In the genomic region with DNA sequence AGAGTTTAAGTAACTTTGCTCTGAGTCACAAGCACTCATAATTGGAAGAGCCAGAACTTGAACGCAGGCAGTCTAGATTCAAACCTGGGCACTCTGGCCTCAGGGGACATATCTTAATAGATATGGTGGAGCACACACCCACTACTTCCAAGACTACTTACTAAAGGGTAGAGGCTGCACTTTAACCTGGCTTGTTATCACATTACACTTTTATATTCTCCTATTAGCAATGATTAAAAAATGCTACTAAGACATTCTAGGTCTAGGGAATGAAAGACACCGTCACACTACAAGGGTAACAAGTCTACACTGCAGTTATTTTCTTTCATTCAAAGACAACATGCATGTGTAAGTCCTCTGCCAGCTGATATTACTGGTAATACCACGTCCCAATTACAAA, we compare ENCODE assay signal across 19 cellular contexts.
DNase-seq lines count a peak whose midpoint lies in the region; ATAC-seq, FAIRE-seq and TF ChIP-seq lines count a peak whose summit lies in the region.
"Had no signal": no experiment of that assay in that cellular context is flagged by ENCODE, and none has a peak within 500 bp of the region (broad histone marks: within the 10 kb centered on the region; RNA-seq: fewer than 3 reads in every experiment).

No MANE protein-coding gene starts in this region.

- no peaks in the 10 kb centered on the region for H3K4me1 Mint-ChIP-seq in MCF 10A (ENCODE audit: insufficient read depth, unreplicated experiment)
- H3K4me1 Mint-ChIP-seq: CD4-positive, alpha-beta memory T cell had no signal

- H3K27ac ChIP-seq in hepatocyte (no peak overlapping the region), small intestine (ENCODE audit: low read depth in 1 of 2, low read length in 1 of 2) (no peak overlapping the region), mesendoderm (ENCODE audit: low read depth, low read length) (no peak overlapping the region)
- H3K27ac ChIP-seq: GM23248 had no signal

- no peak overlapping the region for H2BK15ac ChIP-seq in mesendoderm (replicated peaks; ENCODE audit: low read depth)

- H3K9ac ChIP-seq in mesendoderm (ENCODE audit: low read length), result no peak overlapping the region
- H3K9ac ChIP-seq: GM23248 had no signal

- no peak overlapping the region for H3K27ac Mint-ChIP-seq in MCF 10A (ENCODE audit: low read depth, unreplicated experiment)
- H3K27ac Mint-ChIP-seq in activated naive CD4-positive, alpha-beta T cell treated with anti-CD3 and anti-CD28 coated beads, Interleukin-2, amount 50 U/mL, for 72 hours, result no peak overlapping the region
- H3K27ac Mint-ChIP-seq: CD4-positive, alpha-beta memory T cell had no signal

- H3K4me1 ChIP-seq in hepatocyte (ENCODE audit: insufficient read depth) (peaks cover 8% of the 10 kb centered on the region), small intestine (ENCODE audit: control insufficient read depth in 2 of 2, insufficient read depth in 1 of 2, low read depth in 1 of 2, low read length in 1 of 2) (no peaks in the 10 kb centered on the region), mesendoderm (ENCODE audit: control insufficient read depth, low read depth, low read length) (peaks cover 3% of the 10 kb centered on the region)

- intact Hi-C loops in MCF 10A (cut with micrococcal nuclease), result no loop called here

- H4K8ac ChIP-seq in mesendoderm (ENCODE audit: low read depth, low read length), result no peak overlapping the region

- WGBS in hepatocyte (ENCODE audit: low lambda C conversion rate, missing lambda C conversion rate), result 75% methylated on average over 3 of the region's 3 CpGs
- WGBS in small intestine, 3 donors, result 10 to 62% (median 34%) methylated on average over 3 of the region's 3 CpGs
- no CpG with 5 or more reads among the region's 3 CpGs for WGBS in mesendoderm (ENCODE audit: extremely low coverage, insufficient coverage, low lambda C conversion rate)

- H3K4me3 ChIP-seq in bronchial epithelial cell (ENCODE audit: low read depth, low read length) (no peak overlapping the region), hepatocyte (no peak overlapping the region), small intestine (ENCODE audit: low read depth in 1 of 2, low read length in 2 of 2) (no peak overlapping the region), mesendoderm (ENCODE audit: low read length) (no peak overlapping the region)
- H3K4me3 ChIP-seq: GM23248 had no signal

- no peaks in the 10 kb centered on the region for H4K20me1 ChIP-seq in hepatocyte (ENCODE audit: insufficient read depth, poor library complexity, severe bottlenecking)

- H3K9me2 ChIP-seq in hepatocyte (replicated peaks; ENCODE audit: insufficient read depth), result no peaks in the 10 kb centered on the region

- no peaks in the 10 kb centered on the region for H3K27me3 Mint-ChIP-seq in MCF 10A (ENCODE audit: insufficient read depth, unreplicated experiment)
- H3K27me3 Mint-ChIP-seq: CD4-positive, alpha-beta memory T cell had no signal

- H3K23ac ChIP-seq in mesendoderm (ENCODE audit: low read length), result no peak overlapping the region

- H3K4ac ChIP-seq in mesendoderm (ENCODE audit: low read depth, low read length), result no peak overlapping the region

- no peaks in the 10 kb centered on the region for H3K79me1 ChIP-seq in mesendoderm (ENCODE audit: low read length)

- H4K5ac ChIP-seq in mesendoderm (ENCODE audit: low read length), result no peak overlapping the region

- POLR2A ChIA-PET in MCF 10A (lab: Yijun Ruan, JAX), result no interaction called here

- H2BK5ac ChIP-seq in mesendoderm (ENCODE audit: low read length), result no peak overlapping the region

- H3K4me3 Mint-ChIP-seq in MCF 10A (ENCODE audit: unreplicated experiment), result no peak overlapping the region
- H3K4me3 Mint-ChIP-seq: CD4-positive, alpha-beta memory T cell had no signal

- CTCF ChIA-PET in MCF 10A (lab: Yijun Ruan, JAX), result no interaction called here

- H2AFZ ChIP-seq in hepatocyte, result no peak overlapping the region
- H2AFZ ChIP-seq: GM23248 had no signal

- H3K36me3 Mint-ChIP-seq in MCF 10A (ENCODE audit: insufficient read depth, unreplicated experiment), result no peaks in the 10 kb centered on the region
- H3K36me3 Mint-ChIP-seq in activated naive CD4-positive, alpha-beta T cell treated with anti-CD3 and anti-CD28 coated beads, Interleukin-2, amount 50 U/mL, for 72 hours, result no peaks in the 10 kb centered on the region
- H3K36me3 Mint-ChIP-seq: CD4-positive, alpha-beta memory T cell had no signal

- no peak for ATAC-seq in activated naive CD4-positive, alpha-beta T cell treated with anti-CD3 and anti-CD28 coated beads, Interleukin-2, amount 50 U/mL, for 72 hours

- BruUV-seq in MCF 10A (replicated peaks; lab: Mats Ljungman, UMichigan), result no TSS peak

- H3K4me2 ChIP-seq in hepatocyte (peak overlapping the region; percentile 3), mesendoderm (ENCODE audit: low read length) (no peak overlapping the region)

- H3K36me3 ChIP-seq in bronchial epithelial cell (ENCODE audit: control insufficient read depth, insufficient read depth, low read length) (no peaks in the 10 kb centered on the region), hepatocyte (replicated peaks; ENCODE audit: insufficient read depth, low read depth) (no peaks in the 10 kb centered on the region), small intestine (ENCODE audit: control insufficient read depth in 2 of 2, insufficient read depth in 2 of 2, low read length in 2 of 2) (no peaks in the 10 kb centered on the region), mesendoderm (ENCODE audit: control insufficient read depth, insufficient read depth, low read length) (no peaks in the 10 kb centered on the region)

- no peak overlapping the region for H3K18ac ChIP-seq in mesendoderm (ENCODE audit: low read length)

- TF ChIP-seq CTCF in bronchial epithelial cell (IDR thresholded peaks at IDR 0.05; ENCODE audit: insufficient read depth, low read length, severe bottlenecking) (no peak), hepatocyte (IDR thresholded peaks at IDR 0.05; ENCODE audit: poor library complexity) (no peak), MCF 10A (IDR thresholded peaks at IDR 0.05; ENCODE audit: unreplicated experiment) (no peak)

- no peak overlapping the region for H2BK120ac ChIP-seq in mesendoderm (ENCODE audit: low read depth, low read length)

- DNase-seq in NCI-H69 (lab: John Stamatoyannopoulos, UW), result peak; percentile 36
- DNase-seq in bronchial epithelial cell (ENCODE audit: low read depth), result peak; percentile 23
- DNase-seq in hepatocyte (ENCODE audit: low spot score), result no peak
- peak; percentile 92 for DNase-seq in small intestine
- no peak for DNase-seq in mesendoderm
- no peak for DNase-seq in MCF 10A (ENCODE audit: unreplicated experiment)
- DNase-seq in activated naive CD4-positive, alpha-beta T cell treated with anti-CD3 and anti-CD28 coated beads, Interleukin-2, amount 50 U/mL, for 72 hours (ENCODE audit: low spot score in 2 of 2), result no peak
- DNase-seq in EL, result no peak
- DNase-seq: C1 segment of cervical spinal cord; Calu3; CD4-positive, alpha-beta memory T cell; COR-L47; DMS53; DMS79 treated with DMSO at 0.1 percent for 48 hours; GM23248; H7; HCEC 1CT had no signal

- H3K27me3 ChIP-seq in bronchial epithelial cell (ENCODE audit: control insufficient read depth, insufficient read depth, low read length) (no peaks in the 10 kb centered on the region), hepatocyte (no peaks in the 10 kb centered on the region), small intestine (ENCODE audit: control insufficient read depth in 2 of 2, insufficient read depth in 2 of 2, low read length in 2 of 2) (no peaks in the 10 kb centered on the region), mesendoderm (ENCODE audit: insufficient read depth, low read length, poor library complexity) (no peaks in the 10 kb centered on the region)

- no peak overlapping the region for H2AK5ac ChIP-seq in mesendoderm (ENCODE audit: low read length)

- no peaks in the 10 kb centered on the region for H3K79me2 ChIP-seq in hepatocyte
- H3K79me2 ChIP-seq in mesendoderm (ENCODE audit: control insufficient read depth, insufficient read depth, low read length), result no peaks in the 10 kb centered on the region

- no peak overlapping the region for H3K56ac ChIP-seq in mesendoderm (ENCODE audit: low read length)

- no peaks in the 10 kb centered on the region for H3K9me3 ChIP-seq in hepatocyte (ENCODE audit: low read depth)
- H3K9me3 ChIP-seq in small intestine (ENCODE audit: control insufficient read depth, low read depth), result no peaks in the 10 kb centered on the region

- FAIRE-seq in bronchial epithelial cell (lab: Jason Lieb, UNC) (no peak), small intestine (lab: Jason Lieb, UNC) (peak; percentile 26)
- FAIRE-seq: GM12892, H1 had no signal

- no peaks in the 10 kb centered on the region for H3K9me3 Mint-ChIP-seq in MCF 10A (ENCODE audit: unreplicated experiment)
- H3K9me3 Mint-ChIP-seq in activated naive CD4-positive, alpha-beta T cell treated with anti-CD3 and anti-CD28 coated beads, Interleukin-2, amount 50 U/mL, for 72 hours, result no peaks in the 10 kb centered on the region
- H3K9me3 Mint-ChIP-seq: CD4-positive, alpha-beta memory T cell had no signal

Comparison
In these comparisons a context has a peak if more than half of its experiments do, and no peak if none do; other contexts are left out.
1. DNase-seq: peak in NCI-H69 (single experiment), bronchial epithelial cell (single experiment) and small intestine (single experiment); none in hepatocyte (single experiment), mesendoderm (single experiment), MCF 10A (single experiment), activated naive CD4-positive, alpha-beta T cell treated with anti-CD3 and anti-CD28 coated beads, Interleukin-2, amount 50 U/mL, for 72 hours (0 of 2) and EL (single experiment).